In genomic region chr7:135557455-135558336, GRCh38 we compare ENCODE assay signal across 8 cellular contexts. TPM values are rescaled to one million over a fixed set of nuclear protein-coding genes. Genes with fewer than 3 reads are reported as not detected.
DNase-seq lines count a peak whose midpoint lies in the region; ATAC-seq and TF ChIP-seq lines count a peak whose summit lies in the region.

Gene NUP205, plus strand, starts transcription at chr7:135557917. Its CDS starts 28 bp downstream, at chr7:135557945.

- peaks cover 24% of the 10 kb centered on the region for H3K4me1 ChIP-seq in CD4-positive, alpha-beta memory T cell (ENCODE audit: insufficient read depth, low read length)
- H3K4me1 ChIP-seq in lung (ENCODE audit: control insufficient read depth in 2 of 2, insufficient read depth in 2 of 2, low read length in 2 of 2): peaks cover 0 to 2% of the 10 kb centered on the region in 2 donors

- H3K9me3 Mint-ChIP-seq in CD4-positive, alpha-beta memory T cell: no peaks in the 10 kb centered on the region
- H3K9me3 Mint-ChIP-seq in activated CD4-positive, alpha-beta memory T cell treated with anti-CD3 and anti-CD28 coated beads for 36 hours: no peaks in the 10 kb centered on the region

- peak within 1 kb of the TSS; percentile 92 for H3K27ac ChIP-seq in CD4-positive, alpha-beta memory T cell (ENCODE audit: low read depth, low read length)
- peak within 1 kb of the TSS; percentile 83 to 99 for H3K27ac ChIP-seq in lung (ENCODE audit: low read depth in 1 of 2, low read length in 1 of 2)

- H3K27me3 ChIP-seq in CD4-positive, alpha-beta memory T cell (ENCODE audit: insufficient read depth, low read length): no peaks in the 10 kb centered on the region
- no peaks in the 10 kb centered on the region for H3K27me3 ChIP-seq in lung (ENCODE audit: control insufficient read depth, insufficient read depth)

- peak within 1 kb of the TSS in 4 of 7 donors; percentile 42 to 75 (median 70) for H3K27ac Mint-ChIP-seq in CD4-positive, alpha-beta memory T cell
- no peak within 1 kb of the TSS for H3K27ac Mint-ChIP-seq in activated CD4-positive, alpha-beta memory T cell treated with anti-CD3 and anti-CD28 coated beads for 36 hours

- no peaks in the 10 kb centered on the region for H3K36me3 ChIP-seq in CD4-positive, alpha-beta memory T cell (ENCODE audit: insufficient read depth, low read length)
- H3K36me3 ChIP-seq in lung (ENCODE audit: control insufficient read depth in 2 of 2, insufficient read depth in 2 of 2, low read length in 2 of 2): no peaks in the 10 kb centered on the region

- no peaks in the 10 kb centered on the region for H3K9me3 ChIP-seq in CD4-positive, alpha-beta memory T cell (ENCODE audit: control insufficient read depth in 1 of 2, low read length in 2 of 2)
- H3K9me3 ChIP-seq in lung (ENCODE audit: control insufficient read depth in 2 of 2, insufficient read depth in 1 of 2, low read length in 1 of 2): no peaks in the 10 kb centered on the region

- peaks cover 14 to 17% (median 15%) of the 10 kb centered on the region in 4 donors for H3K4me1 Mint-ChIP-seq in CD4-positive, alpha-beta memory T cell
- peaks cover 13% of the 10 kb centered on the region for H3K4me1 Mint-ChIP-seq in activated CD4-positive, alpha-beta memory T cell treated with anti-CD3 and anti-CD28 coated beads for 36 hours (ENCODE audit: low read depth)

- intact Hi-C loops in CD4-positive, alpha-beta memory T cell (cut with micrococcal nuclease): loop anchor here (1.0 to 2.0 kb wide), 7 partner anchors 47 to 911 kb away; partner anchors contain the start of genes BPGM, CNOT4, MTPN and STMP1
- intact Hi-C loops in activated CD4-positive, alpha-beta memory T cell treated with anti-CD3 and anti-CD28 coated beads for 36 hours (cut with micrococcal nuclease): loop anchor here (1.0 to 5.0 kb wide), 7 partner anchors 47 to 911 kb away; partner anchors contain the start of genes BPGM, CNOT4, STMP1 and TMEM140

- 3% methylated on average over 38 of the region's 38 CpGs for WGBS in lung, 2 donors

- DNase-seq in CD4-positive, alpha-beta memory T cell: peak; percentile 83 to 93 (median 89)
- DNase-seq in NCI-H748 treated with DMSO at 0.1 percent for 48 hours (lab: John Stamatoyannopoulos, UW): peak; percentile 83
- DNase-seq in activated CD4-positive, alpha-beta memory T cell treated with anti-CD3 and anti-CD28 coated beads for 36 hours: peak; percentile 79
- peak; percentile 59 for DNase-seq in effector CD4-positive, alpha-beta T cell
- peak; percentile 65 for DNase-seq in lung (ENCODE audit: low spot score)
- peak; percentile 50 to 61 (median 55) for DNase-seq in stimulated activated CD4-positive, alpha-beta T cell treated with anti-CD3 and anti-CD28 coated beads, TNF-alpha, amount 100 ng/mL, for 24 hours (ENCODE audit: low read depth in 3 of 3)

- TF ChIP-seq CTCF in lung (IDR thresholded peaks at IDR 0.05; ENCODE audit: control extremely low read depth, extremely low read depth): no peak

- ATAC-seq in GM19397 (IDR thresholded peaks at IDR 0.05; ENCODE audit: unreplicated experiment) (peak; percentile 79), HG03565 (IDR thresholded peaks at IDR 0.05; ENCODE audit: unreplicated experiment) (peak; percentile 55), lung (ENCODE audit: insufficient read depth, low FRiP score) (peak; percentile 93)

- CTCF ChIA-PET in CD4-positive, alpha-beta memory T cell (lab: Charles Lee; ENCODE audit: partially characterized antibody): interaction anchor here (0.7 to 4.7 kb wide), 11 partner anchors 12 to 283 kb away, joined by 3 to 23 read pairs (median 4); no protein-coding TSS in a partner anchor
- CTCF ChIA-PET in activated CD4-positive, alpha-beta memory T cell treated with anti-CD3 and anti-CD28 coated beads for 36 hours (lab: Charles Lee): interaction anchor here (0.6 to 2.1 kb wide), 10 partner anchors 12 to 389 kb away, joined by 3 to 8 read pairs (median 4); partner anchors contain the start of gene CNOT4

- H3K27me3 Mint-ChIP-seq in CD4-positive, alpha-beta memory T cell: peaks cover 0 to 2% of the 10 kb centered on the region in 2 donors
- no peaks in the 10 kb centered on the region for H3K27me3 Mint-ChIP-seq in activated CD4-positive, alpha-beta memory T cell treated with anti-CD3 and anti-CD28 coated beads for 36 hours

- H3K4me3 ChIP-seq in CD4-positive, alpha-beta memory T cell (ENCODE audit: low read length in 2 of 2): peak within 1 kb of the TSS; percentile 92 to 96
- H3K4me3 ChIP-seq in lung: peak within 1 kb of the TSS; percentile 82

- POLR2A ChIA-PET in CD4-positive, alpha-beta memory T cell (lab: Charles Lee; ENCODE audit: partially characterized antibody): interaction anchor here (1.1 to 2.8 kb wide), 5 partner anchors 20 to 347 kb away, joined by 3 to 18 read pairs (median 4); partner anchors contain the start of genes CNOT4, STMP1 and WDR91
- POLR2A ChIA-PET in activated CD4-positive, alpha-beta memory T cell treated with anti-CD3 and anti-CD28 coated beads for 36 hours (lab: Charles Lee): interaction anchor here (1.0 kb wide), 2 partner anchors 48 to 50 kb away, joined by 3 read pairs; partner anchors contain the start of gene CNOT4

- H3K36me3 Mint-ChIP-seq in CD4-positive, alpha-beta memory T cell: peaks cover 5 to 6% of the 10 kb centered on the region in 2 donors
- H3K36me3 Mint-ChIP-seq in activated CD4-positive, alpha-beta memory T cell treated with anti-CD3 and anti-CD28 coated beads for 36 hours: no peaks in the 10 kb centered on the region

- H3K4me3 Mint-ChIP-seq in CD4-positive, alpha-beta memory T cell: peak within 1 kb of the TSS in 4 of 8 donors; percentile 20 to 69 (median 27)
- H3K4me3 Mint-ChIP-seq in activated CD4-positive, alpha-beta memory T cell treated with anti-CD3 and anti-CD28 coated beads for 36 hours: no peak within 1 kb of the TSS

RNA-seq across cellular contexts. Expression of gene NUP205, which starts in this region (rescaled TPM):
- total RNA-seq in CD4-positive, alpha-beta memory T cell: 10 to 100 TPM; 67.7 to 73.8 TPM
- 10 to 100 TPM; 29.2 to 31.4 TPM for polyA plus RNA-seq in CD4-positive, alpha-beta memory T cell
- 100 to 1,000 TPM; 126 to 132 TPM for total RNA-seq in activated CD4-positive, alpha-beta memory T cell treated with anti-CD3 and anti-CD28 coated beads for 36 hours
- total RNA-seq in lung: 10 to 100 TPM; 36.9 to 41.2 TPM
- 10 to 100 TPM; 23.1 to 31.9 TPM for polyA plus RNA-seq in lung

Comparison
In these comparisons a context has a peak if more than half of its experiments do, and no peak if none do; other contexts are left out.
1. Peak in every context shown above with its lines: DNase-seq, ATAC-seq, H3K4me3 ChIP-seq and H3K27ac ChIP-seq.